Comparison of ENCODE assay signal across 1 cellular context in the genomic region with DNA sequence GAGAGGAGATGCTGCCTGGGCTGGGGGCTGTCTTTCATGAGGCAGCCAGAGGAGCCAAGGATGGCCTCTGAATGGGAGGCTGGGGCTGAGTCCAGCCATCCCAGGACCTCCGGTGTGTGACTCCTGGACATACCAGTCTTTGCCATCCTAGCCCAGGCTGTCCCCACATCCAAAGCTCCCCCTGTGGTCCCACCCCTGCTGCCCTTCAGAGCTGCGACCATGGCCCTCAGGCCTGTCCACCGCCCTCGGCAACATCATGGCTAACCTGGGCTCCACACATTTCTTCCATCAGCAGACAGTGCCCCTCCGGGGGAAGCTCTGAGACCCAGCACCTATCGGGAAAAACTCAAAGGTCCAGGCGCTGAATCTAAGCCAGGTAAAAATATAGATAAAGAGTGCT.
TF ChIP-seq lines count a peak whose summit lies in the region.

No MANE protein-coding gene starts in this region.

TF ChIP-seq in IMR-90, 13 proteins besides CTCF, POLR2A, EP300 and RAD21 (continued from another document):
- TF ChIP-seq, protein P1, sequence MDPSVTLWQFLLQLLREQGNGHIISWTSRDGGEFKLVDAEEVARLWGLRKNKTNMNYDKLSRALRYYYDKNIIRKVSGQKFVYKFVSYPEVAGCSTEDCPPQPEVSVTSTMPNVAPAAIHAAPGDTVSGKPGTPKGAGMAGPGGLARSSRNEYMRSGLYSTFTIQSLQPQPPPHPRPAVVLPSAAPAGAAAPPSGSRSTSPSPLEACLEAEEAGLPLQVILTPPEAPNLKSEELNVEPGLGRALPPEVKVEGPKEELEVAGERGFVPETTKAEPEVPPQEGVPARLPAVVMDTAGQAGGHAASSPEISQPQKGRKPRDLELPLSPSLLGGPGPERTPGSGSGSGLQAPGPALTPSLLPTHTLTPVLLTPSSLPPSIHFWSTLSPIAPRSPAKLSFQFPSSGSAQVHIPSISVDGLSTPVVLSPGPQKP (IDR thresholded peaks at IDR 0.05; ENCODE audit: borderline replicate concordance, low read depth, low read length): no peak
